Comparison of ENCODE assay signal across 1 cellular context in genomic region chr20:63706852-63707557, GRCh38.
TF ChIP-seq lines count a peak whose summit lies in the region.

No MANE protein-coding gene starts in this region.

TF ChIP-seq in HepG2, 621 proteins besides CTCF, POLR2A, EP300 and RAD21 (continues in another document):
- TF ChIP-seq SKIL (CRISPR knock-in tag; IDR thresholded peaks at IDR 0.05; ENCODE audit: borderline replicate concordance) (no peak), ZNF207 (IDR thresholded peaks at IDR 0.05; ENCODE audit: borderline replicate concordance) (no peak), SMARCC2 (IDR thresholded peaks at IDR 0.05) (no peak), MTA1 (CRISPR knock-in tag; IDR thresholded peaks at IDR 0.05; ENCODE audit: borderline replicate concordance) (peak; percentile 73), CREM (IDR thresholded peaks at IDR 0.05) (no peak; the same call in 1 of the 2 replicates), CREM (CRISPR knock-in tag; IDR thresholded peaks at IDR 0.05) (0 out of 2 replicates have a peak, but pooled peaks have one; percentile 19), KDM5A (IDR thresholded peaks at IDR 0.05; ENCODE audit: borderline replicate concordance, low read length) (peak; percentile 70; the same call in 1 of the 2 replicates), FOXC1 (CRISPR knock-in tag; IDR thresholded peaks at IDR 0.05; ENCODE audit: borderline replicate concordance) (no peak), ZNF180 (CRISPR knock-in tag; IDR thresholded peaks at IDR 0.05; ENCODE audit: borderline replicate concordance, low read depth) (0 out of 2 replicates have a peak, but pooled peaks have one; percentile 1), XBP1 (CRISPR knock-in tag; IDR thresholded peaks at IDR 0.05) (no peak), SETDB1 (CRISPR knock-in tag; IDR thresholded peaks at IDR 0.05; ENCODE audit: borderline replicate concordance) (no peak), ERF (CRISPR knock-in tag; IDR thresholded peaks at IDR 0.05) (peak; percentile 85), SNRNP70 (IDR thresholded peaks at IDR 0.05; ENCODE audit: low read depth, low read length) (no peak), ZBTB42 (CRISPR knock-in tag; IDR thresholded peaks at IDR 0.05) (no peak), RFX5 (IDR thresholded peaks at IDR 0.05; ENCODE audit: low read depth, low read length) (no peak), CBX2 (IDR thresholded peaks at IDR 0.05; ENCODE audit: low read depth, low read length) (no peak), CBX2 (CRISPR knock-in tag; IDR thresholded peaks at IDR 0.05; ENCODE audit: low read depth) (no peak), ASH2L (IDR thresholded peaks at IDR 0.05; ENCODE audit: insufficient read length, low read depth, low read length) (no peak), GFI1 (CRISPR knock-in tag; IDR thresholded peaks at IDR 0.05; ENCODE audit: borderline replicate concordance) (no peak), ARNT2 (CRISPR knock-in tag; IDR thresholded peaks at IDR 0.05; ENCODE audit: low read depth) (no peak), DPF2 (CRISPR knock-in tag; IDR thresholded peaks at IDR 0.05; ENCODE audit: borderline replicate concordance, low read depth) (peak; percentile 42; the same call in 1 of the 2 replicates), ZNF609 (CRISPR knock-in tag; IDR thresholded peaks at IDR 0.05; ENCODE audit: borderline replicate concordance) (peak; percentile 41; the same call in 1 of the 2 replicates), ZSCAN20 (CRISPR knock-in tag; IDR thresholded peaks at IDR 0.05; ENCODE audit: borderline replicate concordance) (no peak), SRF (IDR thresholded peaks at IDR 0.05; ENCODE audit: low read depth, low read length) (no peak), ZEB1 (IDR thresholded peaks at IDR 0.05; ENCODE audit: insufficient replicate concordance, low read depth) (no peak), ELK4 (CRISPR knock-in tag; IDR thresholded peaks at IDR 0.05; ENCODE audit: borderline replicate concordance) (no peak), PREB (CRISPR knock-in tag; IDR thresholded peaks at IDR 0.05) (no peak), MEF2D (CRISPR knock-in tag; IDR thresholded peaks at IDR 0.05) (no peak; the same call in 1 of the 2 replicates), ZBTB26 (CRISPR knock-in tag; IDR thresholded peaks at IDR 0.05; ENCODE audit: borderline replicate concordance) (no peak), CREB1 (IDR thresholded peaks at IDR 0.05) (0 out of 2 replicates have a peak, but pooled peaks have one; percentile 2), CREB1 (CRISPR knock-in tag; IDR thresholded peaks at IDR 0.05) (no peak), SOX5 (CRISPR knock-in tag; IDR thresholded peaks at IDR 0.05; ENCODE audit: borderline replicate concordance) (no peak), ZSCAN21 (CRISPR knock-in tag; IDR thresholded peaks at IDR 0.05; ENCODE audit: borderline replicate concordance) (peak; percentile 66; the same call in 1 of the 2 replicates), ZNF484 (CRISPR knock-in tag; IDR thresholded peaks at IDR 0.05; ENCODE audit: borderline replicate concordance, low read depth) (peak; percentile 51; the same call in 1 of the 2 replicates), ZNF780A (CRISPR knock-in tag; IDR thresholded peaks at IDR 0.05) (no peak; the same call in 1 of the 2 replicates), PITX1 (CRISPR knock-in tag; IDR thresholded peaks at IDR 0.05) (no peak; the same call in 1 of the 2 replicates), NFE2 (CRISPR knock-in tag; IDR thresholded peaks at IDR 0.05) (no peak)
- TF ChIP-seq, protein P1, sequence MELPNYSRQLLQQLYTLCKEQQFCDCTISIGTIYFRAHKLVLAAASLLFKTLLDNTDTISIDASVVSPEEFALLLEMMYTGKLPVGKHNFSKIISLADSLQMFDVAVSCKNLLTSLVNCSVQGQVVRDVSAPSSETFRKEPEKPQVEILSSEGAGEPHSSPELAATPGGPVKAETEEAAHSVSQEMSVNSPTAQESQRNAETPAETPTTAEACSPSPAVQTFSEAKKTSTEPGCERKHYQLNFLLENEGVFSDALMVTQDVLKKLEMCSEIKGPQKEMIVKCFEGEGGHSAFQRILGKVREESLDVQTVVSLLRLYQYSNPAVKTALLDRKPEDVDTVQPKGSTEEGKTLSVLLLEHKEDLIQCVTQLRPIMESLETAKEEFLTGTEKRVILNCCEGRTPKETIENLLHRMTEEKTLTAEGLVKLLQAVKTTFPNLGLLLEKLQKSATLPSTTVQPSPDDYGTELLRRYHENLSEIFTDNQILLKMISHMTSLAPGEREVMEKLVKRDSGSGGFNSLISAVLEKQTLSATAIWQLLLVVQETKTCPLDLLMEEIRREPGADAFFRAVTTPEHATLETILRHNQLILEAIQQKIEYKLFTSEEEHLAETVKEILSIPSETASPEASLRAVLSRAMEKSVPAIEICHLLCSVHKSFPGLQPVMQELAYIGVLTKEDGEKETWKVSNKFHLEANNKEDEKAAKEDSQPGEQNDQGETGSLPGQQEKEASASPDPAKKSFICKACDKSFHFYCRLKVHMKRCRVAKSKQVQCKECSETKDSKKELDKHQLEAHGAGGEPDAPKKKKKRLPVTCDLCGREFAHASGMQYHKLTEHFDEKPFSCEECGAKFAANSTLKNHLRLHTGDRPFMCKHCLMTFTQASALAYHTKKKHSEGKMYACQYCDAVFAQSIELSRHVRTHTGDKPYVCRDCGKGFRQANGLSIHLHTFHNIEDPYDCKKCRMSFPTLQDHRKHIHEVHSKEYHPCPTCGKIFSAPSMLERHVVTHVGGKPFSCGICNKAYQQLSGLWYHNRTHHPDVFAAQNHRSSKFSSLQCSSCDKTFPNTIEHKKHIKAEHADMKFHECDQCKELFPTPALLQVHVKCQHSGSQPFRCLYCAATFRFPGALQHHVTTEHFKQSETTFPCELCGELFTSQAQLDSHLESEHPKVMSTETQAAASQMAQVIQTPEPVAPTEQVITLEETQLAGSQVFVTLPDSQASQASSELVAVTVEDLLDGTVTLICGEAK (IDR thresholded peaks at IDR 0.05): no peak
- TF ChIP-seq, protein P1 (CRISPR knock-in tag; IDR thresholded peaks at IDR 0.05): no peak; the same call in 1 of the 2 replicates
- TF ChIP-seq, protein P2, sequence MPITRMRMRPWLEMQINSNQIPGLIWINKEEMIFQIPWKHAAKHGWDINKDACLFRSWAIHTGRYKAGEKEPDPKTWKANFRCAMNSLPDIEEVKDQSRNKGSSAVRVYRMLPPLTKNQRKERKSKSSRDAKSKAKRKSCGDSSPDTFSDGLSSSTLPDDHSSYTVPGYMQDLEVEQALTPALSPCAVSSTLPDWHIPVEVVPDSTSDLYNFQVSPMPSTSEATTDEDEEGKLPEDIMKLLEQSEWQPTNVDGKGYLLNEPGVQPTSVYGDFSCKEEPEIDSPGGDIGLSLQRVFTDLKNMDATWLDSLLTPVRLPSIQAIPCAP (CRISPR knock-in tag; IDR thresholded peaks at IDR 0.05; ENCODE audit: low read depth): no peak
- TF ChIP-seq, protein P3, sequence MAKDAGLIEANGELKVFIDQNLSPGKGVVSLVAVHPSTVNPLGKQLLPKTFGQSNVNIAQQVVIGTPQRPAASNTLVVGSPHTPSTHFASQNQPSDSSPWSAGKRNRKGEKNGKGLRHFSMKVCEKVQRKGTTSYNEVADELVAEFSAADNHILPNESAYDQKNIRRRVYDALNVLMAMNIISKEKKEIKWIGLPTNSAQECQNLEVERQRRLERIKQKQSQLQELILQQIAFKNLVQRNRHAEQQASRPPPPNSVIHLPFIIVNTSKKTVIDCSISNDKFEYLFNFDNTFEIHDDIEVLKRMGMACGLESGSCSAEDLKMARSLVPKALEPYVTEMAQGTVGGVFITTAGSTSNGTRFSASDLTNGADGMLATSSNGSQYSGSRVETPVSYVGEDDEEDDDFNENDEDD (CRISPR knock-in tag; IDR thresholded peaks at IDR 0.05; ENCODE audit: borderline replicate concordance): no peak
